In genomic region chr16:62067981-62068380, GRCh38 we compare ENCODE assay signal across 9 cellular contexts. TPM values are rescaled to one million over a fixed set of nuclear protein-coding genes. Genes with fewer than 3 reads are reported as not detected.
"Had no signal": no experiment of that assay in that cellular context is flagged by ENCODE, and none has a peak within 500 bp of the region (broad histone marks: within the 10 kb centered on the region; RNA-seq: fewer than 3 reads in every experiment).

No MANE protein-coding gene starts in this region.

- H3K9ac ChIP-seq: KMS-11 had no signal

- DNase-seq: IMR-90, KG1 had no signal

- H3K4me2 ChIP-seq: KMS-11 had no signal

- FAIRE-seq: HepG2, HTR-8/SVneo had no signal

- H3K27ac ChIP-seq: HL-60, KMS-11 had no signal

RNA-seq across cellular contexts. Expression of gene CDH8, which starts 31.7 kb away (rescaled TPM):
- total RNA-seq: HepG2, HT-29, HT1080, IMR-90 had no signal
- polyA plus RNA-seq: HepG2, IgD-negative memory B cell, IMR-90 had no signal
